Comparison of ENCODE assay signal across 1 cellular context in the genomic region with DNA sequence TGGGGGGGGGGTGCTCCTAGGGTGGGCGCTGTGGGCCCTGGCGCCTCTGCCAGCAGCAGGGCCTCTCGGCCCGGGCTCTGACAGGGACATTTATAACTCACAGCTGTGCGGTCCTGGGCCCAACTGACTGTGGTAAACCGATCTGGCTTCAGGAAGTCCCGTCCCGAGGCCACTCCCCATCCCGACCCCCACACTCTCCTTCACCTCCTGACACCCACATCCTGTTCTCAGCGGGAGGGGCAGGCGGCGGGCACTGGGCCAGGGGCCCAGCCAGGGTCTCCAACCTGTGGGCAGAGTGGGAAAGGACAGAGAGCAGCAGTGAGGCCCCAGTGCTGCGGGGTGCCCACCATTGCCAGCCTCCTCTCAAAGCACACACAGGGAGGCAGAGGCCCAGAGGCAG.
TF ChIP-seq lines count a peak whose summit lies in the region.

No MANE protein-coding gene starts in this region.

TF ChIP-seq in IMR-90, 13 proteins besides CTCF, POLR2A, EP300 and RAD21 (continued from another document):
- TF ChIP-seq, protein P1, sequence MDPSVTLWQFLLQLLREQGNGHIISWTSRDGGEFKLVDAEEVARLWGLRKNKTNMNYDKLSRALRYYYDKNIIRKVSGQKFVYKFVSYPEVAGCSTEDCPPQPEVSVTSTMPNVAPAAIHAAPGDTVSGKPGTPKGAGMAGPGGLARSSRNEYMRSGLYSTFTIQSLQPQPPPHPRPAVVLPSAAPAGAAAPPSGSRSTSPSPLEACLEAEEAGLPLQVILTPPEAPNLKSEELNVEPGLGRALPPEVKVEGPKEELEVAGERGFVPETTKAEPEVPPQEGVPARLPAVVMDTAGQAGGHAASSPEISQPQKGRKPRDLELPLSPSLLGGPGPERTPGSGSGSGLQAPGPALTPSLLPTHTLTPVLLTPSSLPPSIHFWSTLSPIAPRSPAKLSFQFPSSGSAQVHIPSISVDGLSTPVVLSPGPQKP (IDR thresholded peaks at IDR 0.05; ENCODE audit: borderline replicate concordance, low read depth, low read length) = no peak
- TF ChIP-seq CHD1 (IDR thresholded peaks at IDR 0.05; ENCODE audit: low read depth, low read length) = no peak
- peak; percentile 42; the same call in 1 of the 2 replicates for TF ChIP-seq MAZ (IDR thresholded peaks at IDR 0.05; ENCODE audit: borderline replicate concordance, low read depth, low read length)
- no peak for TF ChIP-seq RCOR1 (IDR thresholded peaks at IDR 0.05; ENCODE audit: insufficient replicate concordance, low read length)
- TF ChIP-seq NFE2L2 (IDR thresholded peaks at IDR 0.05; ENCODE audit: low read depth, low read length) = no peak
- TF ChIP-seq FOS (IDR thresholded peaks at IDR 0.05; ENCODE audit: low read depth, low read length) = no peak
